Comparison of ENCODE assay signal across 8 cellular contexts in the genomic region with DNA sequence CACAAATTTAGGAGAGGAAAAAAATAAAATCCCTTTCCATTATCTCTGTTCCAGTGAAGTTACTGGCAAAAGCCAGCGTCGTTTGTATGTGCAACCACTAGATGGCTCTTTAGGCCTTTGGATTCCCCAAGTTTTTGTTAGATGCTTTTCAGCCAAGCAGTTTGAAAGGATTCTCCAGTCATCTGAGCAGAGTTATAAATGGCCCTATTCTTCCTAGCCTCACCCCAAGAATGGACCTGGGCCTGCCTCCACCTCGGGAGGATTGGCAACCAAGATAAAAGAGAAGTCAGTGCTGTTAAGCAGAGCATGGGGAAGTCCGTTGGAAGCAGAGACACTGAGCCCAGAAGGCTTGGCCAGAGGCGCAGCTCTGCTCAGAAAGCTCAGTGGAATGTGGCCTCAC. TPM values are rescaled to one million over a fixed set of nuclear protein-coding genes. Genes with fewer than 3 reads are reported as not detected.
DNase-seq lines count a peak whose midpoint lies in the region; ATAC-seq and TF ChIP-seq lines count a peak whose summit lies in the region.

No MANE protein-coding gene starts in this region.

- peak; percentile 68 for DNase-seq in ELR (ENCODE audit: low read depth)
- DNase-seq in NCI-H1105 treated with DMSO at 0.1 percent for 48 hours (lab: John Stamatoyannopoulos, UW) = peak; percentile 70
- DNase-seq in WTC11 (ENCODE audit: low spot score) = peak; percentile 34
- DNase-seq in glomerular visceral epithelial cell (ENCODE audit: extremely low spot score) = peak; percentile 33
- DNase-seq in pons (ENCODE audit: low spot score) = peak; percentile 98
- DNase-seq in activated CD4-positive, alpha-beta memory T cell treated with anti-CD3 and anti-CD28 coated beads for 36 hours = no peak
- DNase-seq in GM19238 (ENCODE audit: insufficient read length, low spot score) = no peak

- H3K36me3 Mint-ChIP-seq in WTC11 = no peaks in the 10 kb centered on the region
- no peaks in the 10 kb centered on the region for H3K36me3 Mint-ChIP-seq in activated CD4-positive, alpha-beta memory T cell treated with anti-CD3 and anti-CD28 coated beads for 36 hours

- no peaks in the 10 kb centered on the region for H3K9me3 Mint-ChIP-seq in WTC11
- H3K9me3 Mint-ChIP-seq in activated CD4-positive, alpha-beta memory T cell treated with anti-CD3 and anti-CD28 coated beads for 36 hours = no peaks in the 10 kb centered on the region

- no peak overlapping the region for H3K27ac Mint-ChIP-seq in WTC11
- no peak overlapping the region for H3K27ac Mint-ChIP-seq in activated CD4-positive, alpha-beta memory T cell treated with anti-CD3 and anti-CD28 coated beads for 36 hours

- POLR2A ChIA-PET in WTC11 (lab: Charles Lee) = interaction anchor here (1.0 kb wide), 1 partner anchor 15 kb away, joined by 3 read pairs; no protein-coding TSS in a partner anchor
- POLR2A ChIA-PET in activated CD4-positive, alpha-beta memory T cell treated with anti-CD3 and anti-CD28 coated beads for 36 hours (lab: Charles Lee) = interaction anchor here (0.6 kb wide), 1 partner anchor 32 kb away, joined by 3 read pairs; no protein-coding TSS in a partner anchor

- peak; percentile 55 for TF ChIP-seq CTCF in WTC11 (IDR thresholded peaks at IDR 0.05)

- CTCF ChIA-PET in WTC11 (lab: Charles Lee) = interaction anchor here (0.5 to 4.8 kb wide), 15 partner anchors 14 to 404 kb away, joined by 3 to 22 read pairs (median 4); a partner anchor contains a TSS
- CTCF ChIA-PET in activated CD4-positive, alpha-beta memory T cell treated with anti-CD3 and anti-CD28 coated beads for 36 hours (lab: Charles Lee) = interaction anchor here (0.8 to 2.5 kb wide), 9 partner anchors 10 to 1102 kb away, joined by 3 to 8 read pairs (median 5); a partner anchor contains a TSS

- peak; percentile 62 for ATAC-seq in GM21619 (IDR thresholded peaks at IDR 0.05; ENCODE audit: unreplicated experiment)
- peak; percentile 77 for ATAC-seq in WTC11

- H3K27me3 Mint-ChIP-seq in WTC11 (ENCODE audit: low read depth) = no peaks in the 10 kb centered on the region
- no peaks in the 10 kb centered on the region for H3K27me3 Mint-ChIP-seq in activated CD4-positive, alpha-beta memory T cell treated with anti-CD3 and anti-CD28 coated beads for 36 hours

- peaks cover 3% of the 10 kb centered on the region; the same call in 1 of the 2 replicates for H3K4me1 Mint-ChIP-seq in WTC11
- no peaks in the 10 kb centered on the region for H3K4me1 Mint-ChIP-seq in activated CD4-positive, alpha-beta memory T cell treated with anti-CD3 and anti-CD28 coated beads for 36 hours (ENCODE audit: low read depth)

- intact Hi-C loops in activated CD4-positive, alpha-beta memory T cell treated with anti-CD3 and anti-CD28 coated beads for 36 hours (cut with micrococcal nuclease) = loop anchor here (1.0 to 10.0 kb wide), 4 partner anchors 56 to 1098 kb away; no protein-coding TSS in a partner anchor

- no peak overlapping the region for H3K4me3 Mint-ChIP-seq in WTC11
- H3K4me3 Mint-ChIP-seq in activated CD4-positive, alpha-beta memory T cell treated with anti-CD3 and anti-CD28 coated beads for 36 hours = no peak overlapping the region

TF ChIP-seq in WTC11, 78 proteins besides CTCF, POLR2A, EP300 and RAD21 (continues in another document):
- TF ChIP-seq, protein P1, sequence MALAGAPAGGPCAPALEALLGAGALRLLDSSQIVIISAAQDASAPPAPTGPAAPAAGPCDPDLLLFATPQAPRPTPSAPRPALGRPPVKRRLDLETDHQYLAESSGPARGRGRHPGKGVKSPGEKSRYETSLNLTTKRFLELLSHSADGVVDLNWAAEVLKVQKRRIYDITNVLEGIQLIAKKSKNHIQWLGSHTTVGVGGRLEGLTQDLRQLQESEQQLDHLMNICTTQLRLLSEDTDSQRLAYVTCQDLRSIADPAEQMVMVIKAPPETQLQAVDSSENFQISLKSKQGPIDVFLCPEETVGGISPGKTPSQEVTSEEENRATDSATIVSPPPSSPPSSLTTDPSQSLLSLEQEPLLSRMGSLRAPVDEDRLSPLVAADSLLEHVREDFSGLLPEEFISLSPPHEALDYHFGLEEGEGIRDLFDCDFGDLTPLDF (CRISPR knock-in tag; IDR thresholded peaks at IDR 0.05) = no peak
- TF ChIP-seq, protein P2, sequence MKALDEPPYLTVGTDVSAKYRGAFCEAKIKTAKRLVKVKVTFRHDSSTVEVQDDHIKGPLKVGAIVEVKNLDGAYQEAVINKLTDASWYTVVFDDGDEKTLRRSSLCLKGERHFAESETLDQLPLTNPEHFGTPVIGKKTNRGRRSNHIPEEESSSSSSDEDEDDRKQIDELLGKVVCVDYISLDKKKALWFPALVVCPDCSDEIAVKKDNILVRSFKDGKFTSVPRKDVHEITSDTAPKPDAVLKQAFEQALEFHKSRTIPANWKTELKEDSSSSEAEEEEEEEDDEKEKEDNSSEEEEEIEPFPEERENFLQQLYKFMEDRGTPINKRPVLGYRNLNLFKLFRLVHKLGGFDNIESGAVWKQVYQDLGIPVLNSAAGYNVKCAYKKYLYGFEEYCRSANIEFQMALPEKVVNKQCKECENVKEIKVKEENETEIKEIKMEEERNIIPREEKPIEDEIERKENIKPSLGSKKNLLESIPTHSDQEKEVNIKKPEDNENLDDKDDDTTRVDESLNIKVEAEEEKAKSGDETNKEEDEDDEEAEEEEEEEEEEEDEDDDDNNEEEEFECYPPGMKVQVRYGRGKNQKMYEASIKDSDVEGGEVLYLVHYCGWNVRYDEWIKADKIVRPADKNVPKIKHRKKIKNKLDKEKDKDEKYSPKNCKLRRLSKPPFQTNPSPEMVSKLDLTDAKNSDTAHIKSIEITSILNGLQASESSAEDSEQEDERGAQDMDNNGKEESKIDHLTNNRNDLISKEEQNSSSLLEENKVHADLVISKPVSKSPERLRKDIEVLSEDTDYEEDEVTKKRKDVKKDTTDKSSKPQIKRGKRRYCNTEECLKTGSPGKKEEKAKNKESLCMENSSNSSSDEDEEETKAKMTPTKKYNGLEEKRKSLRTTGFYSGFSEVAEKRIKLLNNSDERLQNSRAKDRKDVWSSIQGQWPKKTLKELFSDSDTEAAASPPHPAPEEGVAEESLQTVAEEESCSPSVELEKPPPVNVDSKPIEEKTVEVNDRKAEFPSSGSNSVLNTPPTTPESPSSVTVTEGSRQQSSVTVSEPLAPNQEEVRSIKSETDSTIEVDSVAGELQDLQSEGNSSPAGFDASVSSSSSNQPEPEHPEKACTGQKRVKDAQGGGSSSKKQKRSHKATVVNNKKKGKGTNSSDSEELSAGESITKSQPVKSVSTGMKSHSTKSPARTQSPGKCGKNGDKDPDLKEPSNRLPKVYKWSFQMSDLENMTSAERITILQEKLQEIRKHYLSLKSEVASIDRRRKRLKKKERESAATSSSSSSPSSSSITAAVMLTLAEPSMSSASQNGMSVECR (CRISPR knock-in tag; IDR thresholded peaks at IDR 0.05; ENCODE audit: borderline replicate concordance) = no peak
- TF ChIP-seq ATF1 (CRISPR knock-in tag; IDR thresholded peaks at IDR 0.05) (no peak), ESRRA (CRISPR knock-in tag; IDR thresholded peaks at IDR 0.05; ENCODE audit: borderline replicate concordance) (no peak), MYBL2 (CRISPR knock-in tag; IDR thresholded peaks at IDR 0.05) (no peak), TCF7 (CRISPR knock-in tag; IDR thresholded peaks at IDR 0.05; ENCODE audit: low read depth) (no peak)
- TF ChIP-seq, protein P3, sequence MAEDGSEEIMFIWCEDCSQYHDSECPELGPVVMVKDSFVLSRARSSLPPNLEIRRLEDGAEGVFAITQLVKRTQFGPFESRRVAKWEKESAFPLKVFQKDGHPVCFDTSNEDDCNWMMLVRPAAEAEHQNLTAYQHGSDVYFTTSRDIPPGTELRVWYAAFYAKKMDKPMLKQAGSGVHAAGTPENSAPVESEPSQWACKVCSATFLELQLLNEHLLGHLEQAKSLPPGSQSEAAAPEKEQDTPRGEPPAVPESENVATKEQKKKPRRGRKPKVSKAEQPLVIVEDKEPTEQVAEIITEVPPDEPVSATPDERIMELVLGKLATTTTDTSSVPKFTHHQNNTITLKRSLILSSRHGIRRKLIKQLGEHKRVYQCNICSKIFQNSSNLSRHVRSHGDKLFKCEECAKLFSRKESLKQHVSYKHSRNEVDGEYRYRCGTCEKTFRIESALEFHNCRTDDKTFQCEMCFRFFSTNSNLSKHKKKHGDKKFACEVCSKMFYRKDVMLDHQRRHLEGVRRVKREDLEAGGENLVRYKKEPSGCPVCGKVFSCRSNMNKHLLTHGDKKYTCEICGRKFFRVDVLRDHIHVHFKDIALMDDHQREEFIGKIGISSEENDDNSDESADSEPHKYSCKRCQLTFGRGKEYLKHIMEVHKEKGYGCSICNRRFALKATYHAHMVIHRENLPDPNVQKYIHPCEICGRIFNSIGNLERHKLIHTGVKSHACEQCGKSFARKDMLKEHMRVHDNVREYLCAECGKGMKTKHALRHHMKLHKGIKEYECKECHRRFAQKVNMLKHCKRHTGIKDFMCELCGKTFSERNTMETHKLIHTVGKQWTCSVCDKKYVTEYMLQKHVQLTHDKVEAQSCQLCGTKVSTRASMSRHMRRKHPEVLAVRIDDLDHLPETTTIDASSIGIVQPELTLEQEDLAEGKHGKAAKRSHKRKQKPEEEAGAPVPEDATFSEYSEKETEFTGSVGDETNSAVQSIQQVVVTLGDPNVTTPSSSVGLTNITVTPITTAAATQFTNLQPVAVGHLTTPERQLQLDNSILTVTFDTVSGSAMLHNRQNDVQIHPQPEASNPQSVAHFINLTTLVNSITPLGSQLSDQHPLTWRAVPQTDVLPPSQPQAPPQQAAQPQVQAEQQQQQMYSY (CRISPR knock-in tag; IDR thresholded peaks at IDR 0.05) = no peak
- TF ChIP-seq, protein P4, sequence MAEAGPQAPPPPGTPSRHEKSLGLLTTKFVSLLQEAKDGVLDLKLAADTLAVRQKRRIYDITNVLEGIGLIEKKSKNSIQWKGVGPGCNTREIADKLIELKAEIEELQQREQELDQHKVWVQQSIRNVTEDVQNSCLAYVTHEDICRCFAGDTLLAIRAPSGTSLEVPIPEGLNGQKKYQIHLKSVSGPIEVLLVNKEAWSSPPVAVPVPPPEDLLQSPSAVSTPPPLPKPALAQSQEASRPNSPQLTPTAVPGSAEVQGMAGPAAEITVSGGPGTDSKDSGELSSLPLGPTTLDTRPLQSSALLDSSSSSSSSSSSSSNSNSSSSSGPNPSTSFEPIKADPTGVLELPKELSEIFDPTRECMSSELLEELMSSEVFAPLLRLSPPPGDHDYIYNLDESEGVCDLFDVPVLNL (CRISPR knock-in tag; IDR thresholded peaks at IDR 0.05; ENCODE audit: borderline replicate concordance, low read depth) = no peak

RNA-seq across cellular contexts. Expression of a gene that starts 15.4 kb away (rescaled TPM):
- total RNA-seq in WTC11 (2021) = 0.80 to 1.1 TPM (median 1.0 TPM) in 3 replicates
- total RNA-seq in activated CD4-positive, alpha-beta memory T cell treated with anti-CD3 and anti-CD28 coated beads for 36 hours = under 1 TPM in 1 of 2 experiments, not detected in 1; 0.05 TPM

Comparison
In these comparisons a context has a peak if more than half of its experiments do, and no peak if none do; other contexts are left out.
1. DNase-seq: peak in ELR (single experiment), NCI-H1105 treated with DMSO at 0.1 percent for 48 hours (single experiment), WTC11 (single experiment), glomerular visceral epithelial cell (single experiment) and pons (single experiment); none in activated CD4-positive, alpha-beta memory T cell treated with anti-CD3 and anti-CD28 coated beads for 36 hours (single experiment) and GM19238 (single experiment).